ENCODE assay signal across 1 cellular context in the genomic region with DNA sequence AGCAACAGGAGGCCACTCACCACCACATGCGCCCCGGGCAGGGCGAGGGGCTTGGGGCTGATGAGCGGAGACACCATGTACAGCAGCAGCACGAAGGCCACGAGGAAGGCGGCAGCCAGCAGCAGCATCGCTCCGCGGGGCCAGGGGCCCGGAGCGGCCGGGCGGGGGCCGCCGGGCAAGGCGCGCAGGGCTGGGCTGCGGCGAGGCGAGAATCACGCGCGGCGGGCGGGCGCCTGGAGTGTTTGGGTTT.
TF ChIP-seq lines count a peak whose summit lies in the region.

A gene with protein sequence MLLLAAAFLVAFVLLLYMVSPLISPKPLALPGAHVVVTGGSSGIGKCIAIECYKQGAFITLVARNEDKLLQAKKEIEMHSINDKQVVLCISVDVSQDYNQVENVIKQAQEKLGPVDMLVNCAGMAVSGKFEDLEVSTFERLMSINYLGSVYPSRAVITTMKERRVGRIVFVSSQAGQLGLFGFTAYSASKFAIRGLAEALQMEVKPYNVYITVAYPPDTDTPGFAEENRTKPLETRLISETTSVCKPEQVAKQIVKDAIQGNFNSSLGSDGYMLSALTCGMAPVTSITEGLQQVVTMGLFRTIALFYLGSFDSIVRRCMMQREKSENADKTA (minus strand): TSS at position 216 of the 250 bp plus-strand sequence. CDS start 88 bp downstream, at position 128.

TF ChIP-seq in liver, 16 proteins besides CTCF, POLR2A, EP300 and RAD21 (continued from another document):
- TF ChIP-seq YY1 (IDR thresholded peaks at IDR 0.05), result no peak
- TF ChIP-seq, protein P1, sequence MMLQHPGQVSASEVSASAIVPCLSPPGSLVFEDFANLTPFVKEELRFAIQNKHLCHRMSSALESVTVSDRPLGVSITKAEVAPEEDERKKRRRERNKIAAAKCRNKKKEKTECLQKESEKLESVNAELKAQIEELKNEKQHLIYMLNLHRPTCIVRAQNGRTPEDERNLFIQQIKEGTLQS (IDR thresholded peaks at IDR 0.05), result no peak
